ENCODE assay signal across 21 cellular contexts in genomic region chr10:26516540-26517101, GRCh38.
DNase-seq lines count a peak whose midpoint lies in the region; ATAC-seq and TF ChIP-seq lines count a peak whose summit lies in the region.
"Had no signal": no experiment of that assay in that cellular context is flagged by ENCODE, and none has a peak within 500 bp of the region (broad histone marks: within the 10 kb centered on the region; RNA-seq: fewer than 3 reads in every experiment).

No MANE protein-coding gene starts in this region.

- no TSS peak for BruUV-seq in A673 (replicated peaks; lab: Mats Ljungman, UMichigan)

- no peak for TF ChIP-seq CTCF in A673 (conservative IDR thresholded peaks at IDR 0.05; ENCODE audit: low read depth, low read length)
- no peak for TF ChIP-seq CTCF in astrocyte of the spinal cord (IDR thresholded peaks at IDR 0.05; ENCODE audit: low read depth, low read length)

- peak overlapping the region; percentile 94 for H3K18ac ChIP-seq in mesendoderm (ENCODE audit: low read length)

- no peak overlapping the region for H4K8ac ChIP-seq in mesendoderm (ENCODE audit: low read depth, low read length)

- no peaks in the 10 kb centered on the region for H3K27me3 ChIP-seq in A673 (replicated peaks; ENCODE audit: insufficient read depth, low read depth, low read length, poor library complexity)
- no peaks in the 10 kb centered on the region for H3K27me3 ChIP-seq in mesendoderm (ENCODE audit: insufficient read depth, low read length, poor library complexity)
- H3K27me3 ChIP-seq: upper lobe of right lung had no signal

- H3K4me3 ChIP-seq in A673 (ENCODE audit: low read depth, low read length, poor library complexity, severe bottlenecking), result no peak overlapping the region
- H3K4me3 ChIP-seq in astrocyte of the spinal cord (ENCODE audit: low read depth, low read length), result no peak overlapping the region
- no peak overlapping the region for H3K4me3 ChIP-seq in mesendoderm (ENCODE audit: low read length)
- H3K4me3 ChIP-seq: lower lobe of right lung, upper lobe of right lung had no signal

- H3K56ac ChIP-seq in mesendoderm (ENCODE audit: low read length), result no peak overlapping the region

- H3K27ac ChIP-seq in A673 (ENCODE audit: low read depth, low read length, poor library complexity, severe bottlenecking) (no peak overlapping the region), mesendoderm (ENCODE audit: low read depth, low read length) (peak overlapping the region; percentile 34)
- H3K27ac ChIP-seq: lower lobe of right lung, upper lobe of right lung had no signal

- H2BK120ac ChIP-seq in mesendoderm (ENCODE audit: low read depth, low read length), result no peak overlapping the region

- H3K9ac ChIP-seq in mesendoderm (ENCODE audit: low read length), result no peak overlapping the region

- ATAC-seq in GM18858 (IDR thresholded peaks at IDR 0.05; ENCODE audit: unreplicated experiment) (no peak), GM21576 (IDR thresholded peaks at IDR 0.05; ENCODE audit: unreplicated experiment) (no peak)
- ATAC-seq: activated naive CD8-positive, alpha-beta T cell treated with anti-CD3 and anti-CD28 coated beads, Interleukin-2, amount 50 U/mL, for 24 hours; activated T-helper 17 cell treated with anti-CD3 and anti-CD28 coated beads, Interleukin-2, amount 50 U/mL, for 72 hours; HepG2; lower lobe of right lung; stimulated activated naive CD8-positive, alpha-beta T cell treated with anti-CD3 and anti-CD28 coated beads, Interleukin-15, Interleukin-2, amounts not matched to agents 100 U/mL and 50 U/mL, for 24 hours had no signal

- H2AK5ac ChIP-seq in mesendoderm (ENCODE audit: low read length), result no peak overlapping the region

- H3K36me3 ChIP-seq in A673 (ENCODE audit: insufficient read depth, low read length, poor library complexity, severe bottlenecking) (no peaks in the 10 kb centered on the region), mesendoderm (ENCODE audit: control insufficient read depth, insufficient read depth, low read length) (no peaks in the 10 kb centered on the region)

- H3K4ac ChIP-seq in mesendoderm (ENCODE audit: low read depth, low read length), result no peak overlapping the region

- no peaks in the 10 kb centered on the region for H3K79me1 ChIP-seq in mesendoderm (ENCODE audit: low read length)

- DNase-seq in A673 (ENCODE audit: low spot score) (peak; percentile 15), HEK293T (ENCODE audit: extremely low spot score) (no peak), astrocyte of the spinal cord (ENCODE audit: low read depth, low spot score) (peak; percentile 5), mesendoderm (peak; percentile 93), epidermal melanocyte (ENCODE audit: insufficient read length, low spot score) (no peak)
- no peak for DNase-seq in activated CD4-positive, alpha-beta T cell treated with anti-CD3 and anti-CD28 coated beads for 4 hours
- DNase-seq: activated naive CD8-positive, alpha-beta T cell treated with anti-CD3 and anti-CD28 coated beads, Interleukin-2, amount 50 U/mL, for 24 hours; cerebellar nuclear complex; EL; foreskin melanocyte; HCEC 1CT; immature natural killer cell; lower lobe of right lung; MV-4-11; NCI-H2107; stimulated activated naive CD8-positive, alpha-beta T cell treated with anti-CD3 and anti-CD28 coated beads, Interleukin-15, Interleukin-2, amounts not matched to agents 100 U/mL and 50 U/mL, for 24 hours; upper lobe of right lung had no signal

- in situ Hi-C loops in astrocyte of the spinal cord (cut with HindIII; ENCODE audit: low sequenced_read_pairs), result no loop called here

- H2BK5ac ChIP-seq in mesendoderm (ENCODE audit: low read length), result no peak overlapping the region

- H3K4me2 ChIP-seq in mesendoderm (ENCODE audit: low read length), result no peak overlapping the region

- no CpG with 5 or more reads among the region's 11 CpGs for WGBS in mesendoderm (ENCODE audit: extremely low coverage, insufficient coverage, low lambda C conversion rate)

- H2BK15ac ChIP-seq in mesendoderm (replicated peaks; ENCODE audit: low read depth), result no peak overlapping the region

- no peak overlapping the region for H4K5ac ChIP-seq in mesendoderm (ENCODE audit: low read length)

- H3K23ac ChIP-seq in mesendoderm (ENCODE audit: low read length), result no peak overlapping the region

- H3K4me1 ChIP-seq in A673 (ENCODE audit: insufficient read depth, low read length, poor library complexity, severe bottlenecking) (no peaks in the 10 kb centered on the region), mesendoderm (ENCODE audit: control insufficient read depth, low read depth, low read length) (peaks cover 4% of the 10 kb centered on the region)
- H3K4me1 ChIP-seq: lower lobe of right lung, upper lobe of right lung had no signal

- H3K9me3 ChIP-seq in A673 (ENCODE audit: low read depth, low read length, poor library complexity, severe bottlenecking), result peaks cover 6% of the 10 kb centered on the region
- H3K9me3 ChIP-seq: upper lobe of right lung had no signal

- no peaks in the 10 kb centered on the region for H3K79me2 ChIP-seq in mesendoderm (ENCODE audit: control insufficient read depth, insufficient read depth, low read length)

- POLR2A ChIA-PET in A673 (lab: Charles Lee; ENCODE audit: low non-redundant PET), result no interaction called here
- POLR2A ChIA-PET in HEK293T (lab: Yijun Ruan, JAX), result interaction anchor here (1.2 kb wide), 1 partner anchor 13 kb away, joined by 3 read pairs; no protein-coding TSS in a partner anchor

- CTCF ChIA-PET in A673 (lab: Charles Lee) (no interaction called here), HEK293T (lab: Yijun Ruan, JAX) (interaction anchor here (0.9 to 1.4 kb wide), 4 partner anchors 9 to 181 kb away, joined by 3 to 5 read pairs (median 4); no protein-coding TSS in a partner anchor)

- intact Hi-C loops in A673 (cut with micrococcal nuclease; ENCODE audit: unreplicated experiment), result no loop called here

TF ChIP-seq in HEK293T, 16 proteins besides CTCF, POLR2A, EP300 and RAD21:
- TF ChIP-seq ZNF384 (IDR thresholded peaks at IDR 0.05) (peak; percentile 64), SP1 (IDR thresholded peaks at IDR 0.05) (no peak)

Comparison
In these comparisons a context has a peak if more than half of its experiments do, and no peak if none do; other contexts are left out.
1. DNase-seq: peak in A673 (single experiment), astrocyte of the spinal cord (single experiment) and mesendoderm (single experiment); none in HEK293T (single experiment), activated CD4-positive, alpha-beta T cell treated with anti-CD3 and anti-CD28 coated beads for 4 hours (0 of 2) and epidermal melanocyte (single experiment).